In genomic region chr10:73586583-73586984, GRCh38 we compare ENCODE assay signal across 1 cellular context.
A peak's percentile ranks its signal among the peaks of the same experiment; 100 is the strongest.
TF ChIP-seq lines count a peak whose summit lies in the region.

No MANE protein-coding gene starts in this region.

TF ChIP-seq in K562, 482 proteins besides CTCF, POLR2A, EP300 and RAD21 (continued from another document and continues in another):
- TF ChIP-seq NFYB (IDR thresholded peaks at IDR 0.05; ENCODE audit: extremely low read depth, insufficient read length) (no peak), CEBPZ (IDR thresholded peaks at IDR 0.05; ENCODE audit: borderline replicate concordance, low read depth, low read length) (no peak), KAT2B (IDR thresholded peaks at IDR 0.05; ENCODE audit: low read depth, low read length) (no peak), RERE (CRISPR knock-in tag; IDR thresholded peaks at IDR 0.05; ENCODE audit: borderline replicate concordance) (no peak), ASH1L (IDR thresholded peaks at IDR 0.05; ENCODE audit: borderline replicate concordance, low read depth, partially characterized antibody) (no peak), ZFPM2 (CRISPR knock-in tag; IDR thresholded peaks at IDR 0.05) (0 out of 2 replicates have a peak, but pooled peaks have one; percentile 47), HMGN3 (IDR thresholded peaks at IDR 0.05; ENCODE audit: borderline replicate concordance, extremely low read depth, insufficient read length, low read depth, low read length) (no peak), SETDB1 (IDR thresholded peaks at IDR 0.05; ENCODE audit: low read length) (no peak), CSDE1 (IDR thresholded peaks at IDR 0.05) (no peak), TSC22D4 (tag; IDR thresholded peaks at IDR 0.05) (no peak), NELFE (IDR thresholded peaks at IDR 0.05; ENCODE audit: insufficient read depth, insufficient read length) (no peak), FUS (optimal IDR thresholded peaks at IDR 0.05; ENCODE audit: low read depth, low read length) (no peak), CREB3L1 (IDR thresholded peaks at IDR 0.05; ENCODE audit: borderline replicate concordance, low read depth) (0 out of 2 replicates have a peak, but pooled peaks have one; percentile 7), TAF15 (IDR thresholded peaks at IDR 0.05; ENCODE audit: low read depth, low read length) (no peak), KDM1A (IDR thresholded peaks at IDR 0.05) (no peak), ZHX1 (conservative IDR thresholded peaks at IDR 0.05; ENCODE audit: low read length) (no peak), HDGF (IDR thresholded peaks at IDR 0.05) (no peak), BRF1 (IDR thresholded peaks at IDR 0.05; ENCODE audit: borderline replicate concordance, extremely low read depth, insufficient read length) (no peak), HMBOX1 (IDR thresholded peaks at IDR 0.05) (peak; percentile 65), NCOA1 (IDR thresholded peaks at IDR 0.05; ENCODE audit: low read depth) (no peak), GTF2F1 (IDR thresholded peaks at IDR 0.05; ENCODE audit: low read depth, low read length) (no peak), MEF2A (IDR thresholded peaks at IDR 0.05; ENCODE audit: control insufficient read depth, low read depth, low read length) (no peak), NFE2 (IDR thresholded peaks at IDR 0.05; ENCODE audit: low read depth) (no peak), HOMEZ (CRISPR knock-in tag; IDR thresholded peaks at IDR 0.05) (no peak), C11orf30 (IDR thresholded peaks at IDR 0.05; ENCODE audit: low read depth) (0 out of 2 replicates have a peak, but pooled peaks have one; percentile 6), KLF13 (tag; IDR thresholded peaks at IDR 0.05; ENCODE audit: borderline replicate concordance, low read depth) (no peak), ZNF444 (CRISPR knock-in tag; IDR thresholded peaks at IDR 0.05) (no peak), ZNF584 (CRISPR knock-in tag; IDR thresholded peaks at IDR 0.05; ENCODE audit: low read depth) (no peak), NFXL1 (CRISPR knock-in tag; IDR thresholded peaks at IDR 0.05) (no peak), DPF2 (IDR thresholded peaks at IDR 0.05) (peak; percentile 89), CBX3 (IDR thresholded peaks at IDR 0.05; ENCODE audit: borderline replicate concordance in 1 of 2, low read length in 2 of 2) (no peak), GATA2 (CRISPR knock-in tag; IDR thresholded peaks at IDR 0.05) (peak; percentile 65), EGR1 (conservative IDR thresholded peaks at IDR 0.05) (no peak), FOXJ2 (tag; IDR thresholded peaks at IDR 0.05) (peak; percentile 84), TAL1 (IDR thresholded peaks at IDR 0.05) (peak; percentile 51), ZNF511 (CRISPR knock-in tag; IDR thresholded peaks at IDR 0.05) (no peak), CEBPB (tag; IDR thresholded peaks at IDR 0.05) (peak; percentile 92), ZNF133 (CRISPR knock-in tag; IDR thresholded peaks at IDR 0.05) (no peak), SMARCC2 (IDR thresholded peaks at IDR 0.05; ENCODE audit: low read depth) (peak; percentile 65; the same call in 1 of the 2 replicates), RREB1 (CRISPR knock-in tag; IDR thresholded peaks at IDR 0.05) (no peak), ETV1 (tag; conservative IDR thresholded peaks at IDR 0.05; ENCODE audit: low read depth) (peak; percentile 61), ELF2 (CRISPR knock-in tag; IDR thresholded peaks at IDR 0.05) (no peak)
